ENCODE assay signal across 9 cellular contexts in the genomic region with DNA sequence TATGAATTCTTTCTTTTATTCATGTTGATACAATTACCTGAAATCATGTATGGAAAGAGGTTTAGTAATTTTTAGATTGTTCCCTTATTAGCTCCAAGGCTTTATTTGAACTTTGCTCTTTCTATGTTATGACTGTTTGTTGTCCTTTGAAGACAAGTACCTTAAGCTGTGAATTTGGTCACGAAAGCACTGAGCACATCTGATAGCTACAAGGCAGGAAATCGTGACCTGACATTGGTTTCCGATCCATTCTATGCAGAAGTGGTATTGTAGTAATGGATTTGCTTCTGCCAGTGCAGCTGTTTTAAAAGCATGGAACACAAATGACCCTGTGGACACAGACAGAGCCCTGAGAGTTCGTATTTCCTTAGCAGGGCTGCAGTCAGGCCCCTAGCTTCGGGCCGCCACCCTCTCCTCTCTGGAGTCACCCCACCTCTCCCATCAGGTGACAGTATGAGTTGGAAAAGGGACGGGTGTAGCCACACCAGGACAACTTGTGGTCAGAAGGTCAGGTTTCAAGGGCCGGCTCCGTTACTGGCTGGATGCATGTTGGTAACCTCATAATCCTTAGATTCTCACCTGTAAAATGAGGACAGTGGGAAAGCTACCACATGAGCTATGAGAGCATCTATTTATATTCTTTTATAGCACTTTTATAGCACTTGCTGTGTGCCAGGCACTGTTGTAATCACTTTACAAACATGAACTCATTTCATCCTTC.
DNase-seq lines count a peak whose midpoint lies in the region; ATAC-seq and TF ChIP-seq lines count a peak whose summit lies in the region.
"Had no signal": no experiment of that assay in that cellular context is flagged by ENCODE, and none has a peak within 500 bp of the region (broad histone marks: within the 10 kb centered on the region; RNA-seq: fewer than 3 reads in every experiment).

No MANE protein-coding gene starts in this region.

- H2AFZ ChIP-seq in neural progenitor cell (replicated peaks) = no peak overlapping the region

- no peaks in the 10 kb centered on the region for H4K20me1 ChIP-seq in BLaER1
- no peaks in the 10 kb centered on the region for H4K20me1 ChIP-seq in neural progenitor cell (ENCODE audit: low read depth)

- H3K36me3 ChIP-seq in BLaER1 (no peaks in the 10 kb centered on the region), mucosa of descending colon (ENCODE audit: low read depth) (no peaks in the 10 kb centered on the region), neural progenitor cell (no peaks in the 10 kb centered on the region), SJCRH30 (peaks cover 57% of the 10 kb centered on the region)

- no peak for TF ChIP-seq CTCF in mucosa of descending colon (IDR thresholded peaks at IDR 0.05)
- TF ChIP-seq CTCF in neural progenitor cell (IDR thresholded peaks at IDR 0.05) = no peak

- H3K79me2 ChIP-seq in neural progenitor cell (ENCODE audit: low read depth) = no peaks in the 10 kb centered on the region

- DNase-seq in H4 (ENCODE audit: low spot score) (peak; percentile 23), mucosa of descending colon (peak; percentile 69 to 78 (median 71)), Ammon's horn (ENCODE audit: low spot score) (no peak), neural progenitor cell (ENCODE audit: low spot score) (no peak), KG1 (lab: John Stamatoyannopoulos, UW) (no peak), SJCRH30 (no peak)
- DNase-seq in activated T-helper 1 cell treated with anti-CD3 and anti-CD28 coated beads, Interleukin-12 subunit alpha, Interleukin-12 subunit beta, Interleukin-2, Interleukin-4 antibody, amounts not matched to agents 30 ng/mL and 10 ng/mL and 1 ng/mL, durations not matched to agents 14 hours and 24 hours and 36 hours (ENCODE audit: low spot score) = peak; percentile 22
- DNase-seq: posterior cingulate gyrus had no signal

- ATAC-seq in mucosa of descending colon = peak; percentile 74

- H3K4me2 ChIP-seq in BLaER1 = peak overlapping the region; percentile 59
- H3K4me2 ChIP-seq in neural progenitor cell = no peak overlapping the region

- H3K27me3 ChIP-seq in BLaER1 = no peaks in the 10 kb centered on the region
- no peaks in the 10 kb centered on the region for H3K27me3 ChIP-seq in neural progenitor cell
- H3K27me3 ChIP-seq in SJCRH30 = no peaks in the 10 kb centered on the region

- H3K4me3 Mint-ChIP-seq in activated T-helper 1 cell treated with anti-CD3 and anti-CD28 coated beads, Interleukin-12 subunit alpha, Interleukin-12 subunit beta, Interleukin-2, Interleukin-4 antibody, amounts not matched to agents 30 ng/mL and 10 ng/mL and 1 ng/mL, durations not matched to agents 14 hours and 24 hours and 36 hours = no peak overlapping the region
- H3K4me3 Mint-ChIP-seq in neural progenitor cell = no peak overlapping the region

- no peak overlapping the region for H3K9ac ChIP-seq in BLaER1
- no peak overlapping the region for H3K9ac ChIP-seq in neural progenitor cell

- H3K9me3 ChIP-seq in BLaER1 = no peaks in the 10 kb centered on the region
- no peaks in the 10 kb centered on the region for H3K9me3 ChIP-seq in mucosa of descending colon
- no peaks in the 10 kb centered on the region for H3K9me3 ChIP-seq in neural progenitor cell (ENCODE audit: low read depth)
- H3K9me3 ChIP-seq in SJCRH30 (replicated peaks) = no peaks in the 10 kb centered on the region

- no peak overlapping the region for H3K4me3 ChIP-seq in BLaER1
- no peak overlapping the region for H3K4me3 ChIP-seq in mucosa of descending colon
- no peak overlapping the region for H3K4me3 ChIP-seq in neural progenitor cell
- H3K4me3 ChIP-seq in SJCRH30 = no peak overlapping the region

- no peaks in the 10 kb centered on the region for H3K9me3 Mint-ChIP-seq in activated T-helper 1 cell treated with anti-CD3 and anti-CD28 coated beads, Interleukin-12 subunit alpha, Interleukin-12 subunit beta, Interleukin-2, Interleukin-4 antibody, amounts not matched to agents 30 ng/mL and 10 ng/mL and 1 ng/mL, durations not matched to agents 14 hours and 24 hours and 36 hours
- no peaks in the 10 kb centered on the region for H3K9me3 Mint-ChIP-seq in neural progenitor cell

- H3K27me3 Mint-ChIP-seq in activated T-helper 1 cell treated with anti-CD3 and anti-CD28 coated beads, Interleukin-12 subunit alpha, Interleukin-12 subunit beta, Interleukin-2, Interleukin-4 antibody, amounts not matched to agents 30 ng/mL and 10 ng/mL and 1 ng/mL, durations not matched to agents 14 hours and 24 hours and 36 hours (ENCODE audit: insufficient read depth) = peaks cover 2% of the 10 kb centered on the region
- no peaks in the 10 kb centered on the region for H3K27me3 Mint-ChIP-seq in neural progenitor cell (ENCODE audit: insufficient read depth, low read depth)

- intact Hi-C loops in activated T-helper 1 cell treated with anti-CD3 and anti-CD28 coated beads, Interleukin-12 subunit alpha, Interleukin-12 subunit beta, Interleukin-2, Interleukin-4 antibody, amounts not matched to agents 30 ng/mL and 10 ng/mL and 1 ng/mL, durations not matched to agents 14 hours and 24 hours and 36 hours (cut with micrococcal nuclease) = loop anchor here (10.0 kb wide), 1 partner anchor 488 kb away; the partner anchor contains the start of gene CLK1
- intact Hi-C loops in mucosa of descending colon (cut with DNase I, micrococcal nuclease) = no loop called here

- H3K27ac ChIP-seq in BLaER1 (no peak overlapping the region), neural progenitor cell (no peak overlapping the region), SJCRH30 (no peak overlapping the region)

- peak overlapping the region; percentile 2 for H3K27ac Mint-ChIP-seq in activated T-helper 1 cell treated with anti-CD3 and anti-CD28 coated beads, Interleukin-12 subunit alpha, Interleukin-12 subunit beta, Interleukin-2, Interleukin-4 antibody, amounts not matched to agents 30 ng/mL and 10 ng/mL and 1 ng/mL, durations not matched to agents 14 hours and 24 hours and 36 hours
- no peak overlapping the region for H3K27ac Mint-ChIP-seq in neural progenitor cell

- H3K4me1 ChIP-seq in BLaER1 (peaks cover 36% of the 10 kb centered on the region), mucosa of descending colon (ENCODE audit: low read depth) (peaks cover 62% of the 10 kb centered on the region), neural progenitor cell (peaks cover 35% of the 10 kb centered on the region), SJCRH30 (peaks cover 3% of the 10 kb centered on the region; the same call in 1 of the 2 replicates)

- peaks cover 81% of the 10 kb centered on the region for H3K4me1 Mint-ChIP-seq in activated T-helper 1 cell treated with anti-CD3 and anti-CD28 coated beads, Interleukin-12 subunit alpha, Interleukin-12 subunit beta, Interleukin-2, Interleukin-4 antibody, amounts not matched to agents 30 ng/mL and 10 ng/mL and 1 ng/mL, durations not matched to agents 14 hours and 24 hours and 36 hours (ENCODE audit: low read depth)
- peaks cover 51% of the 10 kb centered on the region for H3K4me1 Mint-ChIP-seq in neural progenitor cell

- peaks cover 2% of the 10 kb centered on the region for H3K36me3 Mint-ChIP-seq in activated T-helper 1 cell treated with anti-CD3 and anti-CD28 coated beads, Interleukin-12 subunit alpha, Interleukin-12 subunit beta, Interleukin-2, Interleukin-4 antibody, amounts not matched to agents 30 ng/mL and 10 ng/mL and 1 ng/mL, durations not matched to agents 14 hours and 24 hours and 36 hours (ENCODE audit: low read depth)
- H3K36me3 Mint-ChIP-seq in neural progenitor cell = no peaks in the 10 kb centered on the region

- peaks cover 23% of the 10 kb centered on the region for H3F3A ChIP-seq in neural progenitor cell (ENCODE audit: low read depth)

Comparison
In these comparisons a context has a peak if more than half of its experiments do, and no peak if none do; other contexts are left out.
1. DNase-seq: peak in H4 (single experiment), activated T-helper 1 cell treated with anti-CD3 and anti-CD28 coated beads, Interleukin-12 subunit alpha, Interleukin-12 subunit beta, Interleukin-2, Interleukin-4 antibody, amounts not matched to agents 30 ng/mL and 10 ng/mL and 1 ng/mL, durations not matched to agents 14 hours and 24 hours and 36 hours (single experiment) and mucosa of descending colon (3 of 3); none in Ammon's horn (single experiment), neural progenitor cell (single experiment), KG1 (single experiment) and SJCRH30 (0 of 2).